In genomic region chr20:32560989-32561830, GRCh38 we compare ENCODE assay signal across 9 cellular contexts. TPM values are rescaled to one million over a fixed set of nuclear protein-coding genes. Genes with fewer than 3 reads are reported as not detected.
A peak's percentile ranks its signal among the peaks of the same experiment; 100 is the strongest.
DNase-seq lines count a peak whose midpoint lies in the region; ATAC-seq and TF ChIP-seq lines count a peak whose summit lies in the region.
"Had no signal": no experiment of that assay in that cellular context is flagged by ENCODE, and none has a peak within 500 bp of the region (broad histone marks: within the 10 kb centered on the region; RNA-seq: fewer than 3 reads in every experiment).

No MANE protein-coding gene starts in this region.

- H3K27ac Mint-ChIP-seq in activated CD4-positive, alpha-beta T cell treated with anti-CD3 and anti-CD28 coated beads for 36 hours = peak overlapping the region; percentile 82
- peak overlapping the region in 3 of 5 experiments; percentile 67 to 94 (median 90) for H3K27ac Mint-ChIP-seq in brain
- H3K27ac Mint-ChIP-seq in osteocyte (ENCODE audit: unreplicated experiment) = peak overlapping the region; percentile 68
- H3K27ac Mint-ChIP-seq in H9 = no peak overlapping the region; a peak in 1 of 7 replicates

- H3K14ac ChIP-seq in H9 (ENCODE audit: insufficient read depth, low read length) = no peak overlapping the region

- peaks cover 48% of the 10 kb centered on the region for H3K4me1 Mint-ChIP-seq in activated CD4-positive, alpha-beta T cell treated with anti-CD3 and anti-CD28 coated beads for 36 hours
- H3K4me1 Mint-ChIP-seq in brain = peaks cover 61% of the 10 kb centered on the region
- peaks cover 40% of the 10 kb centered on the region for H3K4me1 Mint-ChIP-seq in osteocyte (ENCODE audit: unreplicated experiment)
- peaks cover 36 to 44% of the 10 kb centered on the region in 2 experiments for H3K4me1 Mint-ChIP-seq in H9

- H2BK20ac ChIP-seq in H9 (ENCODE audit: low read depth, low read length, poor library complexity, severe bottlenecking) = no peak overlapping the region

- H3K36me3 Mint-ChIP-seq in activated CD4-positive, alpha-beta T cell treated with anti-CD3 and anti-CD28 coated beads for 36 hours (ENCODE audit: low read depth) = no peaks in the 10 kb centered on the region
- H3K36me3 Mint-ChIP-seq in brain = peaks cover 4% of the 10 kb centered on the region
- peaks cover 2% of the 10 kb centered on the region for H3K36me3 Mint-ChIP-seq in osteocyte (ENCODE audit: unreplicated experiment)
- H3K36me3 Mint-ChIP-seq in H9 (ENCODE audit: insufficient read depth in 1 of 3, low read depth in 3 of 3) = peaks cover 0 to 2% (median 0%) of the 10 kb centered on the region in 3 experiments; a peak in 1 of 7 replicates

- H3K27ac ChIP-seq in H9 (ENCODE audit: insufficient read length, low read depth, low read length) = no peak overlapping the region
- H3K27ac ChIP-seq: SJSA1 had no signal

- POLR2A ChIA-PET in activated CD4-positive, alpha-beta T cell treated with anti-CD3 and anti-CD28 coated beads for 36 hours (lab: Charles Lee) = interaction anchor here (0.5 to 0.7 kb wide), 2 partner anchors 20 to 199 kb away, joined by 3 read pairs; no protein-coding TSS in a partner anchor

- peak overlapping the region; percentile 49 for H3K4me3 Mint-ChIP-seq in activated CD4-positive, alpha-beta T cell treated with anti-CD3 and anti-CD28 coated beads for 36 hours
- H3K4me3 Mint-ChIP-seq in brain = peak overlapping the region in 4 of 5 experiments; percentile 11 to 69 (median 54)
- H3K4me3 Mint-ChIP-seq in osteocyte (ENCODE audit: unreplicated experiment) = no peak overlapping the region
- H3K4me3 Mint-ChIP-seq in H9 = no peak overlapping the region

- H3K18ac ChIP-seq in H9 (ENCODE audit: insufficient read length, low read depth, low read length) = no peak overlapping the region

- no peak overlapping the region for H2BK15ac ChIP-seq in H9 (ENCODE audit: low read depth, low read length)

- H3K79me2 ChIP-seq in H9 (ENCODE audit: insufficient read depth, low read length) = no peaks in the 10 kb centered on the region

- no CpG with 5 or more reads among the region's 27 CpGs for WGBS in H9 (ENCODE audit: extremely low coverage, insufficient read length, low lambda C conversion rate)

- H4K91ac ChIP-seq in H9 (ENCODE audit: insufficient read length, low read depth, low read length) = no peak overlapping the region

- no peak overlapping the region for H2BK12ac ChIP-seq in H9 (ENCODE audit: insufficient read length, low read depth, low read length)

- H3K9me3 Mint-ChIP-seq in activated CD4-positive, alpha-beta T cell treated with anti-CD3 and anti-CD28 coated beads for 36 hours (ENCODE audit: low read depth) = no peaks in the 10 kb centered on the region
- H3K9me3 Mint-ChIP-seq in brain = peaks cover 0 to 2% (median 0%) of the 10 kb centered on the region in 5 experiments
- no peaks in the 10 kb centered on the region for H3K9me3 Mint-ChIP-seq in osteocyte (ENCODE audit: unreplicated experiment)
- no peaks in the 10 kb centered on the region; a peak in 1 of 5 replicates for H3K9me3 Mint-ChIP-seq in H9

- no peak overlapping the region for H2AK5ac ChIP-seq in H9 (ENCODE audit: insufficient read length, low read length)

- H3K27me3 Mint-ChIP-seq in activated CD4-positive, alpha-beta T cell treated with anti-CD3 and anti-CD28 coated beads for 36 hours = no peaks in the 10 kb centered on the region
- H3K27me3 Mint-ChIP-seq in brain (peaks cover 3% of the 10 kb centered on the region), osteocyte (ENCODE audit: unreplicated experiment) (no peaks in the 10 kb centered on the region), H9 (ENCODE audit: low read depth) (peaks cover 34% of the 10 kb centered on the region)

- H2AFZ ChIP-seq in H9 (ENCODE audit: low read length) = no peak overlapping the region

- no peaks in the 10 kb centered on the region for H3K23me2 ChIP-seq in H9 (ENCODE audit: insufficient read length, low read depth, low read length, poor library complexity, severe bottlenecking)

- no peaks in the 10 kb centered on the region for H3K9me3 ChIP-seq in H9 (ENCODE audit: control insufficient read depth, low read depth, low read length)
- H3K9me3 ChIP-seq: SJSA1 had no signal

- TF ChIP-seq CTCF in brain (conservative IDR thresholded peaks at IDR 0.05) (no peak), osteocyte (IDR thresholded peaks at IDR 0.05) (no peak), H9 (conservative IDR thresholded peaks at IDR 0.05) (no peak)

- no peaks in the 10 kb centered on the region for H3K79me1 ChIP-seq in H9 (ENCODE audit: insufficient read depth, low read depth, low read length, poor library complexity, severe bottlenecking)

- H3K27me3 ChIP-seq in H9 (ENCODE audit: insufficient read depth, low read length) = no peaks in the 10 kb centered on the region
- H3K27me3 ChIP-seq: SJSA1 had no signal

- H4K8ac ChIP-seq in H9 (replicated peaks; ENCODE audit: insufficient read length, low read depth, low read length) = no peak overlapping the region

- no peak overlapping the region for H3K23ac ChIP-seq in H9 (ENCODE audit: insufficient read length, low read depth, low read length)

- peaks cover 2% of the 10 kb centered on the region for H4K20me1 ChIP-seq in H9 (ENCODE audit: control insufficient read depth, insufficient read depth, insufficient read length)

- peak; percentile 60 for DNase-seq in activated CD4-positive, alpha-beta T cell treated with anti-CD3 and anti-CD28 coated beads for 36 hours
- DNase-seq in activated CD4-positive, alpha-beta T cell treated with anti-CD3 and anti-CD28 coated beads, Interleukin-2, amount 50 U/mL, for 4 hours = no peak
- DNase-seq in NCI-H1436 (lab: John Stamatoyannopoulos, UW) (peak; percentile 68), osteocyte (ENCODE audit: extremely low spot score, unreplicated experiment) (no peak), NOMO-1 treated with dmso at 0.1 percent for 144 hours (lab: John Stamatoyannopoulos, UW; ENCODE audit: unreplicated experiment) (no peak), H9 (no peak), KBM-7 (no peak)

- H3K4me1 ChIP-seq in H9 (ENCODE audit: insufficient read depth, low read length) = no peaks in the 10 kb centered on the region

- H3K9ac ChIP-seq in H9 (ENCODE audit: extremely low read depth, insufficient read length, low read length) = no peak overlapping the region

- H3K4ac ChIP-seq in H9 (ENCODE audit: low read depth, low read length) = no peak overlapping the region

- CTCF ChIA-PET in activated CD4-positive, alpha-beta T cell treated with anti-CD3 and anti-CD28 coated beads for 36 hours (lab: Charles Lee) = no interaction called here

- no peak overlapping the region for H4K5ac ChIP-seq in H9 (ENCODE audit: insufficient read length, low read depth, low read length)

- peak; percentile 77 for ATAC-seq in activated CD4-positive, alpha-beta T cell treated with anti-CD3 and anti-CD28 coated beads for 36 hours

- H2BK120ac ChIP-seq in H9 (ENCODE audit: low read depth, low read length, poor library complexity, severe bottlenecking) = no peak overlapping the region

- H3K56ac ChIP-seq in H9 (ENCODE audit: insufficient read length, low read depth, low read length) = no peak overlapping the region

- no peak overlapping the region for H2BK5ac ChIP-seq in H9 (ENCODE audit: insufficient read length, low read length)

- H3T11ph ChIP-seq in H9 (ENCODE audit: low read length) = no peak overlapping the region

- intact Hi-C loops in activated CD4-positive, alpha-beta T cell treated with anti-CD3 and anti-CD28 coated beads for 36 hours (cut with DNase I, micrococcal nuclease) = no loop called here

- H3K4me2 ChIP-seq in H9 (ENCODE audit: insufficient read depth, insufficient read length, low read length) = no peak overlapping the region

- in situ Hi-C loops in KBM-7 (cut with MboI; ENCODE audit: low pct_unique_long_range_greater_than_20kb, low sequenced_read_pairs) = no loop called here

RNA-seq across cellular contexts. Expression of gene NOL4L, which starts 23.9 kb away (rescaled TPM):
- total RNA-seq in activated CD4-positive, alpha-beta T cell treated with anti-CD3 and anti-CD28 coated beads for 36 hours = 10 to 100 TPM; 17.3 to 22.0 TPM
- polyA plus RNA-seq in brain (ENCODE audit: insufficient read depth, low read depth, low replicate concordance) = 36.1 TPM
- total RNA-seq in osteocyte = 30.5 and 32.7 TPM in 2 replicates
- total RNA-seq in H9 (2021) = 28.9 and 31.7 TPM in 2 replicates

Comparison
In these comparisons a context has a peak if more than half of its experiments do, and no peak if none do; other contexts are left out.
1. DNase-seq: peak in activated CD4-positive, alpha-beta T cell treated with anti-CD3 and anti-CD28 coated beads for 36 hours (single experiment) and NCI-H1436 (single experiment); none in activated CD4-positive, alpha-beta T cell treated with anti-CD3 and anti-CD28 coated beads, Interleukin-2, amount 50 U/mL, for 4 hours (0 of 2), osteocyte (single experiment), NOMO-1 treated with dmso at 0.1 percent for 144 hours (single experiment), H9 (single experiment) and KBM-7 (single experiment).
2. H3K27ac Mint-ChIP-seq: peak in activated CD4-positive, alpha-beta T cell treated with anti-CD3 and anti-CD28 coated beads for 36 hours (single experiment), brain (3 of 5) and osteocyte (single experiment); none in H9 (0 of 3).
3. H3K4me3 Mint-ChIP-seq: peak in activated CD4-positive, alpha-beta T cell treated with anti-CD3 and anti-CD28 coated beads for 36 hours (single experiment) and brain (4 of 5); none in osteocyte (single experiment) and H9 (0 of 2).